11 cellular contexts compared by ENCODE assay signal in genomic region chr7:57132336-57132735, GRCh38. TPM values are rescaled to one million over a fixed set of nuclear protein-coding genes. Genes with fewer than 3 reads are reported as not detected.
"Had no signal": no experiment of that assay in that cellular context is flagged by ENCODE, and none has a peak within 500 bp of the region (broad histone marks: within the 10 kb centered on the region; RNA-seq: fewer than 3 reads in every experiment).

TSS of gene ZNF479 (minus strand) at chr7:57132436. CDS start at chr7:57132324, 112 bp downstream.

RNA-seq across cellular contexts. Expression of gene ZNF479, which starts in this region (rescaled TPM):
- total RNA-seq: OCI-LY7, PC-3, PC-9, Peyer's patch, Right ventricle myocardium inferior, Right ventricle myocardium superior, RPMI7951, SJCRH30, SJSA1, SK-MEL-5 had no signal
- polyA plus RNA-seq: SK-N-SH had no signal
